18 cellular contexts compared by ENCODE assay signal in genomic region chr17:78628547-78629435, GRCh38. TPM values are rescaled to one million over a fixed set of nuclear protein-coding genes. Genes with fewer than 3 reads are reported as not detected.
A peak's percentile ranks its signal among the peaks of the same experiment; 100 is the strongest.
DNase-seq lines count a peak whose midpoint lies in the region; ATAC-seq and TF ChIP-seq lines count a peak whose summit lies in the region.
"Had no signal": no experiment of that assay in that cellular context is flagged by ENCODE, and none has a peak within 500 bp of the region (broad histone marks: within the 10 kb centered on the region; RNA-seq: fewer than 3 reads in every experiment).

No MANE protein-coding gene starts in this region.

- CTCF ChIA-PET in activated CD4-positive, alpha-beta T cell treated with anti-CD3 and anti-CD28 coated beads for 36 hours (lab: Charles Lee) = no interaction called here

- H3K4me3 Mint-ChIP-seq in dendritic cell treated with granulocyte-macrophage colony-stimulating factor and Interleukin-4, amounts not matched to agents 40 ng/mL and 50 ng/mL, for 4 days = no peak overlapping the region
- H3K4me3 Mint-ChIP-seq in activated CD4-positive, alpha-beta T cell treated with anti-CD3 and anti-CD28 coated beads for 36 hours = no peak overlapping the region
- no peak overlapping the region for H3K4me3 Mint-ChIP-seq in endodermal cell
- H3K4me3 Mint-ChIP-seq: CD8-positive, alpha-beta memory T cell had no signal

- H3K9me3 ChIP-seq in DOHH2 (ENCODE audit: control insufficient read depth, insufficient read depth, low read length) = no peaks in the 10 kb centered on the region
- no peaks in the 10 kb centered on the region for H3K9me3 ChIP-seq in endodermal cell (ENCODE audit: control insufficient read depth, low read length)
- H3K9me3 ChIP-seq in ascending aorta = no peaks in the 10 kb centered on the region

- POLR2A ChIA-PET in activated CD4-positive, alpha-beta T cell treated with anti-CD3 and anti-CD28 coated beads for 36 hours (lab: Charles Lee) = no interaction called here

- peaks cover 17% of the 10 kb centered on the region for H3F3A ChIP-seq in DOHH2 (ENCODE audit: control insufficient read depth, insufficient read depth)

- H3K27me3 Mint-ChIP-seq in dendritic cell treated with granulocyte-macrophage colony-stimulating factor and Interleukin-4, amounts not matched to agents 40 ng/mL and 50 ng/mL, for 4 days = peaks cover 5% of the 10 kb centered on the region
- H3K27me3 Mint-ChIP-seq in activated CD4-positive, alpha-beta T cell treated with anti-CD3 and anti-CD28 coated beads for 36 hours = no peaks in the 10 kb centered on the region
- H3K27me3 Mint-ChIP-seq in endodermal cell (ENCODE audit: insufficient read depth) = no peaks in the 10 kb centered on the region

- no peak for ATAC-seq in activated CD4-positive, alpha-beta T cell treated with anti-CD3 and anti-CD28 coated beads for 36 hours
- ATAC-seq: Right ventricle myocardium inferior had no signal

- H3K27ac Mint-ChIP-seq in dendritic cell treated with granulocyte-macrophage colony-stimulating factor and Interleukin-4, amounts not matched to agents 40 ng/mL and 50 ng/mL, for 4 days = peak overlapping the region; percentile 53
- H3K27ac Mint-ChIP-seq in activated CD4-positive, alpha-beta T cell treated with anti-CD3 and anti-CD28 coated beads for 36 hours = no peak overlapping the region
- no peak overlapping the region for H3K27ac Mint-ChIP-seq in endodermal cell

- H3K27me3 ChIP-seq in DOHH2 (ENCODE audit: control insufficient read depth, low read length) = no peaks in the 10 kb centered on the region
- no peaks in the 10 kb centered on the region for H3K27me3 ChIP-seq in endodermal cell (ENCODE audit: control insufficient read depth, insufficient read depth, low read length, poor library complexity, severe bottlenecking)
- no peaks in the 10 kb centered on the region for H3K27me3 ChIP-seq in ascending aorta

- H3K4me3 ChIP-seq in DOHH2 (ENCODE audit: low read length) (no peak overlapping the region), endodermal cell (ENCODE audit: low read length) (no peak overlapping the region), ascending aorta (no peak overlapping the region)
- H3K4me3 ChIP-seq: SK-N-MC had no signal

- TF ChIP-seq CTCF in DOHH2 (IDR thresholded peaks at IDR 0.05; ENCODE audit: low read depth, low read length, poor library complexity, severe bottlenecking) = no peak
- TF ChIP-seq CTCF in endodermal cell (conservative IDR thresholded peaks at IDR 0.05) = no peak
- TF ChIP-seq CTCF in ascending aorta (IDR thresholded peaks at IDR 0.05) = no peak

- no peak overlapping the region for H3K27ac ChIP-seq in DOHH2 (ENCODE audit: low read depth, low read length)
- H3K27ac ChIP-seq in endodermal cell (ENCODE audit: low read depth, low read length) = no peak overlapping the region
- no peak overlapping the region for H3K27ac ChIP-seq in ascending aorta
- H3K27ac ChIP-seq: SK-N-MC had no signal

- H4K20me1 ChIP-seq in DOHH2 (ENCODE audit: control insufficient read depth, insufficient read depth, low read depth, low read length) = no peaks in the 10 kb centered on the region

- H3K9ac ChIP-seq in endodermal cell (ENCODE audit: extremely low read depth, low read length, poor library complexity, severe bottlenecking) = no peak overlapping the region

- peak; percentile 70 for DNase-seq in NCI-H82 (lab: John Stamatoyannopoulos, UW)
- peak; percentile 23 for DNase-seq in retina
- no peak for DNase-seq in activated CD4-positive, alpha-beta T cell treated with anti-CD3 and anti-CD28 coated beads for 36 hours
- no peak for DNase-seq in endodermal cell
- DNase-seq in ascending aorta (ENCODE audit: low spot score in 2 of 2) = no peak
- no peak for DNase-seq in activated CD4-positive, CD25-positive, alpha-beta regulatory T cell (lab: John Stamatoyannopoulos, UW)
- DNase-seq: C1 segment of cervical spinal cord; CD8-positive, alpha-beta memory T cell; DMS53; GOT3; NCI-H1105 treated with DMSO at 0.1 percent for 48 hours; NCI-H187; NCI-H345; NCI-H526 treated with DMSO at 0.1 percent for 48 hours had no signal

- H3K36me3 ChIP-seq in DOHH2 (ENCODE audit: control insufficient read depth, low read length) = no peaks in the 10 kb centered on the region
- no peaks in the 10 kb centered on the region for H3K36me3 ChIP-seq in endodermal cell (ENCODE audit: control insufficient read depth, insufficient read depth, low read length)
- H3K36me3 ChIP-seq in ascending aorta = no peaks in the 10 kb centered on the region

- no peaks in the 10 kb centered on the region for H3K9me2 ChIP-seq in DOHH2 (replicated peaks; ENCODE audit: control insufficient read depth, low read length)

- WGBS in endodermal cell (ENCODE audit: insufficient coverage in 1 of 2, insufficient read length in 1 of 2), 2 experiments = 92 to 95% methylated on average over 23 to 30 of the region's 30 CpGs

- no peaks in the 10 kb centered on the region for H3K79me2 ChIP-seq in DOHH2 (ENCODE audit: control insufficient read depth, low read length)

- no peaks in the 10 kb centered on the region for H3K9me3 Mint-ChIP-seq in dendritic cell treated with granulocyte-macrophage colony-stimulating factor and Interleukin-4, amounts not matched to agents 40 ng/mL and 50 ng/mL, for 4 days
- H3K9me3 Mint-ChIP-seq in activated CD4-positive, alpha-beta T cell treated with anti-CD3 and anti-CD28 coated beads for 36 hours (ENCODE audit: low read depth) = no peaks in the 10 kb centered on the region
- peaks cover 3% of the 10 kb centered on the region for H3K9me3 Mint-ChIP-seq in endodermal cell
- H3K9me3 Mint-ChIP-seq: CD8-positive, alpha-beta memory T cell had no signal

- intact Hi-C loops in dendritic cell treated with granulocyte-macrophage colony-stimulating factor and Interleukin-4, amounts not matched to agents 40 ng/mL and 50 ng/mL, for 4 days (cut with micrococcal nuclease) = no loop called here
- intact Hi-C loops in activated CD4-positive, alpha-beta T cell treated with anti-CD3 and anti-CD28 coated beads for 36 hours (cut with DNase I, micrococcal nuclease) = no loop called here
- intact Hi-C loops in ascending aorta (cut with DNase I) = no loop called here

- peaks cover 26% of the 10 kb centered on the region for H3K4me1 Mint-ChIP-seq in dendritic cell treated with granulocyte-macrophage colony-stimulating factor and Interleukin-4, amounts not matched to agents 40 ng/mL and 50 ng/mL, for 4 days (ENCODE audit: low read depth)
- H3K4me1 Mint-ChIP-seq in activated CD4-positive, alpha-beta T cell treated with anti-CD3 and anti-CD28 coated beads for 36 hours = peaks cover 5% of the 10 kb centered on the region
- H3K4me1 Mint-ChIP-seq in endodermal cell = no peaks in the 10 kb centered on the region

- H3K4me2 ChIP-seq in DOHH2 (ENCODE audit: low read length) = peak overlapping the region; percentile 13; the same call in 1 of the 2 replicates

- H3K4me1 ChIP-seq in DOHH2 (ENCODE audit: control insufficient read depth, low read length) (peaks cover 59% of the 10 kb centered on the region), endodermal cell (ENCODE audit: control insufficient read depth, insufficient read depth, low read length) (no peaks in the 10 kb centered on the region), ascending aorta (no peaks in the 10 kb centered on the region)

- no peaks in the 10 kb centered on the region for H3K36me3 Mint-ChIP-seq in dendritic cell treated with granulocyte-macrophage colony-stimulating factor and Interleukin-4, amounts not matched to agents 40 ng/mL and 50 ng/mL, for 4 days (ENCODE audit: low read depth)
- no peaks in the 10 kb centered on the region for H3K36me3 Mint-ChIP-seq in activated CD4-positive, alpha-beta T cell treated with anti-CD3 and anti-CD28 coated beads for 36 hours (ENCODE audit: low read depth)
- H3K36me3 Mint-ChIP-seq in endodermal cell (ENCODE audit: low read depth) = no peaks in the 10 kb centered on the region
- H3K36me3 Mint-ChIP-seq: CD8-positive, alpha-beta memory T cell had no signal

RNA-seq across cellular contexts. Expression of gene DNAH17, which starts 51.6 kb away (rescaled TPM):
- under 1 TPM; 0.12 to 0.14 TPM for total RNA-seq in activated CD4-positive, alpha-beta T cell treated with anti-CD3 and anti-CD28 coated beads for 36 hours
- total RNA-seq in endodermal cell (under 1 TPM; 0.13 to 0.64 TPM), ascending aorta (not detected)
- not detected for polyA plus RNA-seq in endodermal cell (2013, experiment 1 of 2)
- 0.12 TPM for polyA plus RNA-seq in endodermal cell (2013, experiment 2 of 2)
- total RNA-seq: Right ventricle myocardium inferior had no signal
- polyA plus RNA-seq: CD8-positive, alpha-beta memory T cell had no signal

Comparison
In these comparisons a context has a peak if more than half of its experiments do, and no peak if none do; other contexts are left out.
1. DNase-seq: peak in NCI-H82 (single experiment) and retina (single experiment); none in activated CD4-positive, alpha-beta T cell treated with anti-CD3 and anti-CD28 coated beads for 36 hours (single experiment), endodermal cell (single experiment), ascending aorta (0 of 2) and activated CD4-positive, CD25-positive, alpha-beta regulatory T cell (0 of 4).